In the genomic region with DNA sequence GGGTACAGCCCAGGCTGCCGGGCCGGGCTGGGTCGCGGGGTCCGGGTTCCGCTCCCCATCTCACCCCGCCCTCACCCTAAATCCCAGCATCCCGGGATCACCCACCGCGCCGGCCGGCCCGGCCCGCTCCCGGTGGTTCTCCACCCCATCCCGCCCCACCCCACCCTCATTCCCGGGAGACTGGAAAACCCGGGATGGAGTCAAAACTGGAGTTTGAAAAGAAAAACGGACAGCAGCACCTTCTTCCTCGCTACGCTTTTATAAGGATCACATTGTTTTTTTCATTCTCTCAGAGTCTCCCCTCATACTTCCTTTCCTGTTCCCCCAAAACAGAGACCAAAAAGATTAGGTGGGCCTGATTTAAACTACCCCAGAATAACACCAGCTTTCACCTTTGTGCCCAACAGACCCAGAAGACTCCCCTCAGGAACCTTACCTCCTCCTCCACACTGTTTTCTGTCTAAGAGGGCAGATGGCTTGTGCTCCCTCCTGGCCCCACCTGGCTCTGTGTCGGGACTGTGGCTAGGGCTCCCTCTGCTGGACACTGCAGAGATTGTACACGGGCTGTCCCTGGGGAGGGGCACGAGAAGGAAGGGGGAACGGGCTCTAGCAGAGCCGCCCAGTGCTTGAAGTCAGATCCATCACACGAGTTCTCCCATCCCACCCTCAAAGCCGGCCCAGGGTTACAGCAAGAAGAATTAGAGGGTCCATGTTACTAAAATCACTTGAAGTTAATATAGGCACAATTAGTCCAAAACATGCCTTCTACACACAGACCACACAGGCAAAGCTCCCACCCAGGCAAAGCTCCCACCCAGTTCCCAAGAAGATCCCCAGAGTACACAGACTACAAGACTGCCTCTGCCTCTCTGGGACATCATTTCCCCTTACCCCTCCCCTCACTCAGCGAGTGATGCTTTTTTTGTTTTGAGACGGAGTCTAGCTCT, we compare ENCODE assay signal across 8 cellular contexts. TPM values are rescaled to one million over a fixed set of nuclear protein-coding genes. Genes with fewer than 3 reads are reported as not detected.
DNase-seq lines count a peak whose midpoint lies in the region; ATAC-seq, FAIRE-seq and TF ChIP-seq lines count a peak whose summit lies in the region.

No MANE protein-coding gene starts in this region.

- no peaks in the 10 kb centered on the region for H3K9me1 ChIP-seq in K562 (ENCODE audit: control insufficient read depth, insufficient read depth, low read length)

- in situ Hi-C loops in K562 (cut with MboI), result no loop called here

- TF ChIP-seq EP300 in K562 (IDR thresholded peaks at IDR 0.05; ENCODE audit: low read length) (no peak), sigmoid colon (IDR thresholded peaks at IDR 0.05) (no peak)

- BruUV-seq in K562 (replicated peaks; lab: Mats Ljungman, UMichigan), result no TSS peak

- H3K36me3 ChIP-seq in K562 (ENCODE audit: control insufficient read depth, insufficient read depth, low read length), result no peaks in the 10 kb centered on the region
- no peaks in the 10 kb centered on the region for H3K36me3 ChIP-seq in sigmoid colon

- FAIRE-seq in GM18507 (lab: Jason Lieb, UNC) (peak; percentile 98), K562 (lab: Jason Lieb, UNC) (peak; percentile 97)

- H4K20me1 ChIP-seq in K562 (replicated peaks; ENCODE audit: control insufficient read depth, insufficient read depth, low read length), result no peaks in the 10 kb centered on the region

- H3K27me3 ChIP-seq in K562 (ENCODE audit: control insufficient read depth in 2 of 2, insufficient read depth in 2 of 2, low read length in 2 of 2), result peaks cover 6 to 21% of the 10 kb centered on the region in 2 experiments; a peak in 3 of 5 replicates
- peaks cover 0 to 13% (median 0%) of the 10 kb centered on the region in 3 donors for H3K27me3 ChIP-seq in sigmoid colon

- H3K4me3 ChIP-seq in K562 (peak overlapping the region; percentile 51), sigmoid colon (peak overlapping the region; percentile 56 to 71 (median 63))

- 6% methylated on average over 14 of the region's 30 CpGs for WGBS in K562 (ENCODE audit: insufficient coverage, low coverage, missing lambda C conversion rate)
- WGBS in sigmoid colon, 2 donors, result 4 to 5% methylated on average over 30 of the region's 30 CpGs

- DNase-seq in 8988T (peak; percentile 95), GM18507 (ENCODE audit: extremely low spot score, insufficient read length, low read depth) (peak; percentile 86), NCI-H187 treated with DMSO at 0.1 percent for 48 hours (lab: John Stamatoyannopoulos, UW) (peak; percentile 66), T-helper 9 cell (peak; percentile 87), K562 (ENCODE audit: extremely low read depth in 1 of 4, low spot score in 3 of 4) (peak; percentile 90 to 95 (median 93)), iPS DF 19.7 (ENCODE audit: low read depth, low spot score) (peak; percentile 81), sigmoid colon (peak; percentile 95)

- peak overlapping the region; percentile 42 to 90; a peak in 3 of 4 replicates for H3K9ac ChIP-seq in K562 (ENCODE audit: insufficient read depth in 1 of 2, low read depth in 2 of 2, low read length in 2 of 2)

- CTCF ChIA-PET in K562 (lab: Yijun Ruan, JAX; ENCODE audit: low intra/inter-chr PET ratio), result interaction anchor here (0.6 to 1.6 kb wide), 7 partner anchors 121 to 284 kb away, joined by 3 to 14 read pairs (median 4); no protein-coding TSS in a partner anchor

- peak overlapping the region; percentile 93 for H2AFZ ChIP-seq in K562 (ENCODE audit: low read depth, low read length)

- H3K79me2 ChIP-seq in K562 (ENCODE audit: control insufficient read depth, insufficient read depth, low read length), result 0 out of 3 replicates have a peak, but pooled peaks cover 2% of the 10 kb centered on the region

- peaks cover 21 to 39% of the 10 kb centered on the region in 2 experiments; a peak in 4 of 5 replicates for H3K4me1 ChIP-seq in K562 (replicated peaks in 1 of 2; ENCODE audit: control insufficient read depth in 2 of 2, insufficient read depth in 2 of 2, low read length in 2 of 2)
- H3K4me1 ChIP-seq in sigmoid colon, result peaks cover 8 to 38% (median 27%) of the 10 kb centered on the region in 4 donors

- POLR2A ChIA-PET in K562 (lab: Yijun Ruan, JAX), result interaction anchor here (0.6 to 2.3 kb wide), 8 partner anchors 9 to 735 kb away, joined by 3 to 13 read pairs (median 4); no protein-coding TSS in a partner anchor

- H3K27ac ChIP-seq in K562 (ENCODE audit: extremely low read depth, low read depth, low read length) (peak overlapping the region; percentile 55), sigmoid colon (peak overlapping the region; percentile 84 to 91 (median 84))

- H3K9me3 ChIP-seq in K562 (replicated peaks; ENCODE audit: control insufficient read depth, insufficient read depth, low read depth, low read length), result no peaks in the 10 kb centered on the region
- H3K9me3 ChIP-seq in sigmoid colon, result no peaks in the 10 kb centered on the region

- TF ChIP-seq POLR2A in K562 (conservative IDR thresholded peaks at IDR 0.05) (no peak), sigmoid colon (IDR thresholded peaks at IDR 0.05) (no peak)

- H3K4me2 ChIP-seq in K562 (ENCODE audit: insufficient read depth, low read length), result peak overlapping the region; percentile 85

- intact Hi-C loops in K562 (cut with micrococcal nuclease), result loop anchor here (2.0 kb wide), 1 partner anchor 274 kb away; no protein-coding TSS in a partner anchor
- intact Hi-C loops in sigmoid colon (cut with DNase I), result loop anchor here (2.0 kb wide), 1 partner anchor 24 kb away; no protein-coding TSS in a partner anchor

- TF ChIP-seq RAD21 in K562 (CRISPR knock-in tag; conservative IDR thresholded peaks at IDR 0.05 in 1 of 2, IDR thresholded peaks at IDR 0.05 in 1 of 2), result peak; percentile 77 to 90

- ATAC-seq in HG02970 (IDR thresholded peaks at IDR 0.05; ENCODE audit: low FRiP score, unreplicated experiment), result peak; percentile 68
- ATAC-seq in K562, result peak; percentile 83

- TF ChIP-seq CTCF in K562 (IDR thresholded peaks at IDR 0.05 in 2 of 3, conservative IDR thresholded peaks at IDR 0.05 in 1 of 3; ENCODE audit: insufficient read depth in 2 of 3, low read depth in 1 of 3, low read length in 3 of 3) (peak; percentile 96 to 98 (median 97)), sigmoid colon (IDR thresholded peaks at IDR 0.05) (peak; percentile 91 to 98 (median 95))

RNA-seq across cellular contexts. Expression of gene GLI1, which starts 3.0 kb away (rescaled TPM):
- total RNA-seq in K562 (2011; cell fraction: chromatin; rRNA removed; ENCODE audit: low replicate concordance), result 1.4 and 2.9 TPM in 2 replicates
- total RNA-seq in K562 (2011; cell fraction: nucleolus; rRNA removed), result 1.0 and 1.3 TPM in 2 replicates
- total RNA-seq in K562 (2011; cell fraction: nucleoplasm; rRNA removed), result 2.0 and 2.7 TPM in 2 replicates
- total RNA-seq in K562 (2014; rRNA removed) (0.33 and 0.41 TPM in 2 replicates), K562 (2014; rRNA removed; fragmentation: Illumina TruSeq; extraction: Trizol) (0.76 and 0.80 TPM in 2 replicates), K562 (2015; rRNA removed; fragmentation: Illumina TruSeq; extraction: Trizol) (0.30 and 2.2 TPM in 2 replicates), K562 (2021) (2.1 and 3.7 TPM in 2 replicates), sigmoid colon (1 to 10 TPM in 2 of 4 donors, under 1 TPM in 1, not detected in 1; 0.71 to 3.9 (median 1.8) TPM)
- polyA plus RNA-seq in K562 (2011; rRNA removed) (0.33 and 1.1 TPM in 2 replicates), K562 (2014; fragmentation: Illumina TruSeq; extraction: Trizol) (0.61 and 0.80 TPM in 2 replicates), K562 (2014; fragmentation: Nextera tagmentation; extraction: Ambion mirVana) (under 1 TPM; 0.24 to 0.31 TPM), K562 (2014; rRNA removed) (0.51 and 0.64 TPM in 2 replicates), sigmoid colon (1 to 10 TPM in 1 of 3 donors, under 1 TPM in 1, not detected in 1; 0.60 to 1.5 TPM)
- polyA plus RNA-seq in K562 (2011; cell fraction: cytosol; rRNA removed), result 0.63 and 0.64 TPM in 2 replicates
- polyA plus RNA-seq in K562 (2011; cell fraction: nucleus; rRNA removed), result 2.0 and 3.7 TPM in 2 replicates
- 2.2 and 3.2 TPM in 2 replicates for polyA plus RNA-seq in K562 (2012)
- polyA minus RNA-seq in K562 (2011; rRNA and poly(A)+ RNA removed), result 0.36 and 0.81 TPM in 2 replicates
- not detected in 2 replicates for polyA minus RNA-seq in K562 (2011; cell fraction: cytosol; rRNA and poly(A)+ RNA removed)
- polyA minus RNA-seq in K562 (2011; cell fraction: nucleus; rRNA and poly(A)+ RNA removed), result 0.33 and 0.81 TPM in 2 replicates

RNA-seq across cellular contexts. Expression of gene INHBE, which starts 7.5 kb away (rescaled TPM):
- 6.1 and 10.9 TPM in 2 replicates for total RNA-seq in K562 (2011; cell fraction: chromatin; rRNA removed; ENCODE audit: low replicate concordance)
- 23.7 and 26.8 TPM in 2 replicates for total RNA-seq in K562 (2011; cell fraction: nucleolus; rRNA removed)
- total RNA-seq in K562 (2011; cell fraction: nucleoplasm; rRNA removed), result 12.3 and 17.1 TPM in 2 replicates
- total RNA-seq in K562 (2014; rRNA removed) (8.2 and 12.2 TPM in 2 replicates), K562 (2014; rRNA removed; fragmentation: Illumina TruSeq; extraction: Trizol) (5.6 and 7.3 TPM in 2 replicates), K562 (2015; rRNA removed; fragmentation: Illumina TruSeq; extraction: Trizol) (0.94 and 1.2 TPM in 2 replicates), K562 (2021) (8.6 and 9.4 TPM in 2 replicates), sigmoid colon (under 1 TPM in 1 of 4 donors, not detected in 3; 0.36 TPM)
- polyA plus RNA-seq in K562 (2011; rRNA removed) (1.7 and 4.7 TPM in 2 replicates), K562 (2014; fragmentation: Illumina TruSeq; extraction: Trizol) (9.1 and 11.1 TPM in 2 replicates), K562 (2014; fragmentation: Nextera tagmentation; extraction: Ambion mirVana) (1 to 10 TPM; 1.9 TPM), K562 (2014; rRNA removed) (8.5 and 9.9 TPM in 2 replicates), sigmoid colon (under 1 TPM in 1 of 3 donors, not detected in 2; 0.09 TPM)
- 4.7 and 6.2 TPM in 2 replicates for polyA plus RNA-seq in K562 (2011; cell fraction: cytosol; rRNA removed)
- polyA plus RNA-seq in K562 (2011; cell fraction: nucleus; rRNA removed), result 1.1 and 2.3 TPM in 2 replicates
- 4.7 and 106 TPM in 2 replicates for polyA plus RNA-seq in K562 (2012)
- polyA minus RNA-seq in K562 (2011; rRNA and poly(A)+ RNA removed), result 1.7 and 3.4 TPM in 2 replicates
- polyA minus RNA-seq in K562 (2011; cell fraction: cytosol; rRNA and poly(A)+ RNA removed), result 0.67 and 3.6 TPM in 2 replicates
- polyA minus RNA-seq in K562 (2011; cell fraction: nucleus; rRNA and poly(A)+ RNA removed), result 1.2 and 2.7 TPM in 2 replicates

RNA-seq across cellular contexts. Expression of gene ARHGAP9, which starts 17.1 kb away (rescaled TPM):
- 8.4 and 15.8 TPM in 2 replicates for total RNA-seq in K562 (2011; cell fraction: chromatin; rRNA removed; ENCODE audit: low replicate concordance)
- total RNA-seq in K562 (2011; cell fraction: nucleolus; rRNA removed), result 5.3 and 7.2 TPM in 2 replicates
- total RNA-seq in K562 (2011; cell fraction: nucleoplasm; rRNA removed), result 7.3 and 8.5 TPM in 2 replicates
- total RNA-seq in K562 (2014; rRNA removed) (3.8 and 4.6 TPM in 2 replicates), K562 (2014; rRNA removed; fragmentation: Illumina TruSeq; extraction: Trizol) (3.1 and 4.2 TPM in 2 replicates), K562 (2015; rRNA removed; fragmentation: Illumina TruSeq; extraction: Trizol) (5.1 and 5.8 TPM in 2 replicates), K562 (2021) (5.9 and 6.0 TPM in 2 replicates), sigmoid colon (10 to 100 TPM in 1 of 4 donors, 1 to 10 TPM in 3; 4.3 to 16.3 (median 6.8) TPM)
- polyA plus RNA-seq in K562 (2011; rRNA removed) (6.5 and 22.7 TPM in 2 replicates), K562 (2014; fragmentation: Illumina TruSeq; extraction: Trizol) (5.4 and 6.5 TPM in 2 replicates), K562 (2014; fragmentation: Nextera tagmentation; extraction: Ambion mirVana) (1 to 10 TPM; 1.5 to 2.0 TPM), K562 (2014; rRNA removed) (3.3 and 10.2 TPM in 2 replicates), sigmoid colon (10 to 100 TPM in 1 of 3 donors, 1 to 10 TPM in 2; 4.9 to 54.7 (median 6.6) TPM)
- polyA plus RNA-seq in K562 (2011; cell fraction: cytosol; rRNA removed), result 7.6 and 14.0 TPM in 2 replicates
- polyA plus RNA-seq in K562 (2011; cell fraction: nucleus; rRNA removed), result 53.3 and 109 TPM in 2 replicates
- polyA plus RNA-seq in K562 (2012), result 5.2 and 15.6 TPM in 2 replicates
- polyA minus RNA-seq in K562 (2011; rRNA and poly(A)+ RNA removed), result 2.8 and 7.2 TPM in 2 replicates
- polyA minus RNA-seq in K562 (2011; cell fraction: cytosol; rRNA and poly(A)+ RNA removed), result 1.5 and 8.5 TPM in 2 replicates
- polyA minus RNA-seq in K562 (2011; cell fraction: nucleus; rRNA and poly(A)+ RNA removed), result 4.3 and 13.0 TPM in 2 replicates

RNA-seq across cellular contexts. Expression of gene MARS1, which starts 25.3 kb away (rescaled TPM):
- 823 and 1,075 TPM in 2 replicates for total RNA-seq in K562 (2011; cell fraction: chromatin; rRNA removed; ENCODE audit: low replicate concordance)
- 517 and 536 TPM in 2 replicates for total RNA-seq in K562 (2011; cell fraction: nucleolus; rRNA removed)
- 605 and 612 TPM in 2 replicates for total RNA-seq in K562 (2011; cell fraction: nucleoplasm; rRNA removed)
- total RNA-seq in K562 (2014; rRNA removed) (231 and 232 TPM in 2 replicates), K562 (2014; rRNA removed; fragmentation: Illumina TruSeq; extraction: Trizol) (220 and 245 TPM in 2 replicates), K562 (2015; rRNA removed; fragmentation: Illumina TruSeq; extraction: Trizol) (158 and 169 TPM in 2 replicates), K562 (2021) (339 and 382 TPM in 2 replicates), sigmoid colon (10 to 100 TPM; 46.6 to 56.3 (median 53.2) TPM)
- polyA plus RNA-seq in K562 (2011; rRNA removed) (145 and 271 TPM in 2 replicates), K562 (2014; fragmentation: Illumina TruSeq; extraction: Trizol) (298 and 362 TPM in 2 replicates), K562 (2014; fragmentation: Nextera tagmentation; extraction: Ambion mirVana) (100 to 1,000 TPM; 117 to 168 TPM), K562 (2014; rRNA removed) (221 and 229 TPM in 2 replicates), sigmoid colon (10 to 100 TPM; 22.9 to 86.2 (median 25.8) TPM)
- polyA plus RNA-seq in K562 (2011; cell fraction: cytosol; rRNA removed), result 137 and 183 TPM in 2 replicates
- polyA plus RNA-seq in K562 (2011; cell fraction: nucleus; rRNA removed), result 838 and 1,308 TPM in 2 replicates
- polyA plus RNA-seq in K562 (2012), result 210 and 555 TPM in 2 replicates
- polyA minus RNA-seq in K562 (2011; rRNA and poly(A)+ RNA removed), result 171 and 257 TPM in 2 replicates
- 105 and 116 TPM in 2 replicates for polyA minus RNA-seq in K562 (2011; cell fraction: cytosol; rRNA and poly(A)+ RNA removed)
- polyA minus RNA-seq in K562 (2011; cell fraction: nucleus; rRNA and poly(A)+ RNA removed), result 226 and 398 TPM in 2 replicates

RNA-seq across cellular contexts. Expression of gene INHBC, which starts 28.0 kb away (rescaled TPM):
- 0.19 TPM in 1 of 2 replicates, not detected in the other for total RNA-seq in K562 (2011; cell fraction: chromatin; rRNA removed; ENCODE audit: low replicate concordance)
- 0.26 and 0.33 TPM in 2 replicates for total RNA-seq in K562 (2011; cell fraction: nucleolus; rRNA removed)
- total RNA-seq in K562 (2011; cell fraction: nucleoplasm; rRNA removed), result 0.31 and 0.44 TPM in 2 replicates
- total RNA-seq in K562 (2014; rRNA removed) (not detected in 2 replicates), K562 (2014; rRNA removed; fragmentation: Illumina TruSeq; extraction: Trizol) (not detected in 2 replicates), K562 (2015; rRNA removed; fragmentation: Illumina TruSeq; extraction: Trizol) (0.07 TPM in 1 of 2 replicates, not detected in the other), K562 (2021) (0.07 TPM in 1 of 2 replicates, not detected in the other), sigmoid colon (not detected)
- polyA plus RNA-seq in K562 (2011; rRNA removed) (0.04 and 0.15 TPM in 2 replicates), K562 (2014; fragmentation: Illumina TruSeq; extraction: Trizol) (not detected in 2 replicates), K562 (2014; fragmentation: Nextera tagmentation; extraction: Ambion mirVana) (under 1 TPM in 1 of 2 experiments, not detected in 1; 0.17 TPM), K562 (2014; rRNA removed) (0.24 TPM in 1 of 2 replicates, not detected in the other), sigmoid colon (not detected)
- polyA plus RNA-seq in K562 (2011; cell fraction: cytosol; rRNA removed), result 0.19 and 0.34 TPM in 2 replicates
- 0.13 TPM in 1 of 2 replicates, not detected in the other for polyA plus RNA-seq in K562 (2011; cell fraction: nucleus; rRNA removed)
- 0.18 and 1.1 TPM in 2 replicates for polyA plus RNA-seq in K562 (2012)
- polyA minus RNA-seq in K562 (2011; rRNA and poly(A)+ RNA removed), result 0.18 TPM in 1 of 2 replicates, not detected in the other
- not detected in 2 replicates for polyA minus RNA-seq in K562 (2011; cell fraction: cytosol; rRNA and poly(A)+ RNA removed)
- 0.27 TPM in 1 of 2 replicates, not detected in the other for polyA minus RNA-seq in K562 (2011; cell fraction: nucleus; rRNA and poly(A)+ RNA removed)

Comparison
In these comparisons a context has a peak if more than half of its experiments do, and no peak if none do; other contexts are left out.
1. Peak in every context shown above with its lines: DNase-seq, ATAC-seq, H3K4me3 ChIP-seq and H3K27ac ChIP-seq.